ENCODE assay signal across 15 cellular contexts in the genomic region with DNA sequence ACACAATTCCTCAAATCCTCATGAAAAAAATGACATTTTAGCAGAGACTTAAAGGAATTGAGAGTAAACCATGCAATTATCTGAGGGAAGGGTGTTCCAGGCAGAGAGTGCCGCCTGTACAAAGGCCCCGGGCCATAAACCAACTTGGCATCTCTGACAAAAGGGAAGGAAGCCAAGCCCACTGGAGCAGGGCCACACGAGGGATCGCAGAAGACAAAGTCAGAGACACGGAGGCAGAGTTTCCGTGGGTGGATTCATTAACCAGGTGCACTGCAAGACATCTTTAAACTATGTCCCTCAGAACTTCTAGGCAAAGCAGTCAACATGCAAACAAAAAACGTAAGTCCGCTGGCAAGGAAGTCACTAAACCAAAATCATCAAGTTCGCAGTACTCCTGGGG.
DNase-seq lines count a peak whose midpoint lies in the region; ATAC-seq and TF ChIP-seq lines count a peak whose summit lies in the region.
"Had no signal": no experiment of that assay in that cellular context is flagged by ENCODE, and none has a peak within 500 bp of the region (broad histone marks: within the 10 kb centered on the region; RNA-seq: fewer than 3 reads in every experiment).

No MANE protein-coding gene starts in this region.

- H3K36me3 Mint-ChIP-seq in activated CD4-positive, alpha-beta T cell treated with anti-CD3 and anti-CD28 coated beads, Interleukin-2, amount 10 ng/mL, durations not matched to agents 7 days and 5 days (ENCODE audit: low read depth) = peaks cover 48% of the 10 kb centered on the region

- CTCF ChIA-PET in activated CD4-positive, alpha-beta T cell treated with anti-CD3 and anti-CD28 coated beads, Interleukin-2, amount 10 ng/mL, durations not matched to agents 7 days and 5 days (lab: Charles Lee) = interaction anchor here (1.0 kb wide), 1 partner anchor 20 kb away, joined by 3 read pairs; no protein-coding TSS in a partner anchor

- H3K4me3 ChIP-seq in breast epithelium (peak overlapping the region in 1 of 3 donors; percentile 46), mucosa of descending colon (no peak overlapping the region)
- H3K4me3 ChIP-seq: ascending aorta had no signal

- H3K9me3 ChIP-seq in breast epithelium (no peaks in the 10 kb centered on the region), mucosa of descending colon (no peaks in the 10 kb centered on the region)
- H3K9me3 ChIP-seq: ascending aorta had no signal

- DNase-seq in activated CD4-positive, alpha-beta T cell treated with anti-CD3 and anti-CD28 coated beads, Interleukin-2, amount 10 ng/mL, durations not matched to agents 7 days and 5 days = no peak
- no peak for DNase-seq in activated CD4-positive, alpha-beta T cell treated with anti-CD3 and anti-CD28 coated beads for 4 hours
- no peak for DNase-seq in breast epithelium (ENCODE audit: low spot score in 2 of 2)
- peak; percentile 55 for DNase-seq in pons (ENCODE audit: low spot score)
- DNase-seq in EL = no peak
- DNase-seq in mucosa of descending colon = no peak
- DNase-seq in activated naive CD4-positive, alpha-beta T cell treated with anti-CD3 and anti-CD28 coated beads, Interleukin-2, amount 50 U/mL, for 16 hours = no peak
- DNase-seq: DND-41, endodermal cell, left colon, NCI-H2171 treated with DMSO at 0.1 percent for 48 hours, occipital lobe, PC-3 had no signal

- peak overlapping the region; percentile 2 for H3K27ac Mint-ChIP-seq in activated CD4-positive, alpha-beta T cell treated with anti-CD3 and anti-CD28 coated beads, Interleukin-2, amount 10 ng/mL, durations not matched to agents 7 days and 5 days
- H3K27ac Mint-ChIP-seq: endodermal cell had no signal

- H3K27ac ChIP-seq in breast epithelium = peak overlapping the region; percentile 25 to 43
- H3K27ac ChIP-seq: ascending aorta had no signal

- ATAC-seq in GM21447 (IDR thresholded peaks at IDR 0.05; ENCODE audit: unreplicated experiment) (peak; percentile 56), mucosa of descending colon (no peak)
- ATAC-seq: left colon, PC-3 had no signal

- H3K4me1 ChIP-seq in breast epithelium (peaks cover 9 to 10% of the 10 kb centered on the region in 2 donors), mucosa of descending colon (ENCODE audit: low read depth) (no peaks in the 10 kb centered on the region)

- H3K27me3 Mint-ChIP-seq in activated CD4-positive, alpha-beta T cell treated with anti-CD3 and anti-CD28 coated beads, Interleukin-2, amount 10 ng/mL, durations not matched to agents 7 days and 5 days = no peaks in the 10 kb centered on the region

- peaks cover 47% of the 10 kb centered on the region for H3K4me1 Mint-ChIP-seq in activated CD4-positive, alpha-beta T cell treated with anti-CD3 and anti-CD28 coated beads, Interleukin-2, amount 10 ng/mL, durations not matched to agents 7 days and 5 days
- H3K4me1 Mint-ChIP-seq: endodermal cell had no signal

- H3K36me3 ChIP-seq in breast epithelium (no peaks in the 10 kb centered on the region), mucosa of descending colon (ENCODE audit: low read depth) (no peaks in the 10 kb centered on the region)
- H3K36me3 ChIP-seq: ascending aorta had no signal

- intact Hi-C loops in breast epithelium (cut with DNase I; ENCODE audit: low total_unique reads) (no loop called here), mucosa of descending colon (cut with DNase I, micrococcal nuclease) (no loop called here)

- H3K27me3 ChIP-seq in breast epithelium = no peaks in the 10 kb centered on the region
- H3K27me3 ChIP-seq: ascending aorta had no signal

- H3K9me3 Mint-ChIP-seq in activated CD4-positive, alpha-beta T cell treated with anti-CD3 and anti-CD28 coated beads, Interleukin-2, amount 10 ng/mL, durations not matched to agents 7 days and 5 days = peaks cover 7% of the 10 kb centered on the region

- TF ChIP-seq POLR2A in breast epithelium (IDR thresholded peaks at IDR 0.05) = no peak

- H3K4me3 Mint-ChIP-seq in activated CD4-positive, alpha-beta T cell treated with anti-CD3 and anti-CD28 coated beads, Interleukin-2, amount 10 ng/mL, durations not matched to agents 7 days and 5 days = no peak overlapping the region
- H3K4me3 Mint-ChIP-seq: endodermal cell had no signal

- TF ChIP-seq CTCF in breast epithelium (IDR thresholded peaks at IDR 0.05) = no peak
- TF ChIP-seq CTCF in mucosa of descending colon (IDR thresholded peaks at IDR 0.05) = no peak

- POLR2A ChIA-PET in activated CD4-positive, alpha-beta T cell treated with anti-CD3 and anti-CD28 coated beads, Interleukin-2, amount 10 ng/mL, durations not matched to agents 7 days and 5 days (lab: Charles Lee) = no interaction called here
